ENCODE assay signal across 8 cellular contexts in the genomic region with DNA sequence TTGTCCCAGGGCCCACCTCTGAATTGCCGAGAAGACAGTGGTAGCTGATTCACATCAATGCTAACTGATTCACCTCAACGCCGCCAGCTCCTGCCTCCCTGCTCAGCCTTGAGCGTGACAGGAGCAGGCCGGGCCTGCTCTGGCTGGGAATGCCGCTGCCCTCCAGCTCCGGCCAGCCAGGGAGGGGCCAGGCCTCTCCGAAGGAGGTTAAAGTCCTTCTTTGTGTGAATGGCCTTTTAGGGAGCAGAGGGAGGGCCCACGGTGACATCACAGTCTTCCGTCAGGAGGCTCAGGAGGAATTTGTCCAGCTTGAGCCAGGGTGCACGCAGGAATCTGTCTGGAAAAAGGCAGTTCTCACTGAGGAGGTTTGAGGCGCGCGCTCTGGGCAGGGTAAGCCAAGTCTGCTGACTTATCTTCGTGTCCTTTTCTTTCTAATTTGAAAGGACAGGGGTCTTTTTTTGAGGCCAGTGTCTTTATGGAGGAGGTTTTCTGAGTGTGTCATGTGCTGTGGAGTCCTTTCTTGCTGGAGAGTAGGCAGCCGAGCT.
A peak's percentile ranks its signal among the peaks of the same experiment; 100 is the strongest.
DNase-seq lines count a peak whose midpoint lies in the region; ATAC-seq and TF ChIP-seq lines count a peak whose summit lies in the region.

No MANE protein-coding gene starts in this region.

- H2AFZ ChIP-seq in neural cell (ENCODE audit: low read depth, low read length): no peak overlapping the region

- no peak overlapping the region for H3K4me3 ChIP-seq in AG10803 (ENCODE audit: low read length)
- H3K4me3 ChIP-seq in Peyer's patch: peak overlapping the region in 2 of 4 donors; percentile 6 to 32
- H3K4me3 ChIP-seq in fibroblast of pulmonary artery (replicated peaks; ENCODE audit: low read depth, low read length): peak overlapping the region; percentile 60
- peak overlapping the region; percentile 30 for H3K4me3 ChIP-seq in neural cell (ENCODE audit: low read length)

- no peak for TF ChIP-seq CTCF in AG10803 (conservative IDR thresholded peaks at IDR 0.05; ENCODE audit: low read length)
- no peak for TF ChIP-seq CTCF in Peyer's patch (IDR thresholded peaks at IDR 0.05)
- TF ChIP-seq CTCF in fibroblast of pulmonary artery (IDR thresholded peaks at IDR 0.05; ENCODE audit: low read length, missing control alignments): no peak
- TF ChIP-seq CTCF in neural cell (IDR thresholded peaks at IDR 0.05; ENCODE audit: poor library complexity, severe bottlenecking): no peak

- peak in 1 of 2 donors; percentile 50 for TF ChIP-seq POLR2A in Peyer's patch (IDR thresholded peaks at IDR 0.05)

- H3K9me2 ChIP-seq in neural cell (ENCODE audit: insufficient read depth, low read length): no peaks in the 10 kb centered on the region

- peak overlapping the region; percentile 18 for H3K9ac ChIP-seq in neural cell (ENCODE audit: low read length)

- no peaks in the 10 kb centered on the region for H3K79me2 ChIP-seq in neural cell (replicated peaks; ENCODE audit: insufficient read depth, low read length)

- no peaks in the 10 kb centered on the region for H3K36me3 ChIP-seq in Peyer's patch
- H3K36me3 ChIP-seq in neural cell (ENCODE audit: insufficient read depth, low read length): no peaks in the 10 kb centered on the region

- no peak overlapping the region for H3K4me3 Mint-ChIP-seq in activated T-cell treated with anti-CD3 and anti-CD28 coated beads, Interleukin-2, amount 50 U/mL, for 4 hours

- H3K9me3 ChIP-seq in Peyer's patch (no peaks in the 10 kb centered on the region), neural cell (ENCODE audit: low read length) (no peaks in the 10 kb centered on the region)

- no peak for TF ChIP-seq EP300 in neural cell (conservative IDR thresholded peaks at IDR 0.05; ENCODE audit: poor library complexity, severe bottlenecking)

- H4K20me1 ChIP-seq in neural cell (ENCODE audit: insufficient read depth): no peaks in the 10 kb centered on the region

- ATAC-seq in activated T-cell treated with anti-CD3 and anti-CD28 coated beads, Interleukin-2, amount 50 U/mL, for 4 hours: no peak

- H3K27ac ChIP-seq in Peyer's patch (peak overlapping the region; percentile 57 to 83 (median 71)), neural cell (ENCODE audit: low read length) (no peak overlapping the region)

- DNase-seq in AG10803 (ENCODE audit: low read depth) (peak; percentile 91), Peyer's patch (peak; percentile 32 to 91 (median 87)), fibroblast of pulmonary artery (ENCODE audit: low read depth) (peak; percentile 99), NCI-H524 (lab: John Stamatoyannopoulos, UW) (no peak), NCI-H1694 treated with DMSO at 0.1 percent for 48 hours (lab: John Stamatoyannopoulos, UW) (no peak), NOMO-1 (lab: John Stamatoyannopoulos, UW; ENCODE audit: unreplicated experiment in 2 of 2) (no peak)
- DNase-seq in activated T-cell treated with anti-CD3 and anti-CD28 coated beads, Interleukin-2, amount 50 U/mL, for 4 hours: no peak

- no peaks in the 10 kb centered on the region for H3F3A ChIP-seq in neural cell (ENCODE audit: insufficient read depth, low read length, poor library complexity, severe bottlenecking)

- no peak overlapping the region for H3K4me2 ChIP-seq in neural cell (ENCODE audit: low read length)

- TF ChIP-seq RAD21 in neural cell (conservative IDR thresholded peaks at IDR 0.05): no peak

- H3K27me3 Mint-ChIP-seq in activated T-cell treated with anti-CD3 and anti-CD28 coated beads, Interleukin-2, amount 50 U/mL, for 4 hours (ENCODE audit: low read depth): no peaks in the 10 kb centered on the region

- H3K4me1 ChIP-seq in Peyer's patch: peaks cover 0 to 41% (median 2%) of the 10 kb centered on the region in 4 donors

- H3K36me3 Mint-ChIP-seq in activated T-cell treated with anti-CD3 and anti-CD28 coated beads, Interleukin-2, amount 50 U/mL, for 4 hours (ENCODE audit: insufficient read depth): peaks cover 4% of the 10 kb centered on the region

- H3K9me3 Mint-ChIP-seq in activated T-cell treated with anti-CD3 and anti-CD28 coated beads, Interleukin-2, amount 50 U/mL, for 4 hours: no peaks in the 10 kb centered on the region

- peaks cover 35% of the 10 kb centered on the region for H3K4me1 Mint-ChIP-seq in activated T-cell treated with anti-CD3 and anti-CD28 coated beads, Interleukin-2, amount 50 U/mL, for 4 hours (ENCODE audit: low read depth)

- H3K27me3 ChIP-seq in Peyer's patch (no peaks in the 10 kb centered on the region), neural cell (ENCODE audit: insufficient read depth, low read depth, low read length) (no peaks in the 10 kb centered on the region)

TF ChIP-seq in neural cell, 6 proteins besides CTCF, POLR2A, EP300 and RAD21:
- TF ChIP-seq TAF1 (IDR thresholded peaks at IDR 0.05; ENCODE audit: low read depth) (no peak), SMC3 (conservative IDR thresholded peaks at IDR 0.05; ENCODE audit: poor library complexity) (no peak), MXI1 (conservative IDR thresholded peaks at IDR 0.05; ENCODE audit: poor library complexity, severe bottlenecking) (no peak), POLR2AphosphoS5 (IDR thresholded peaks at IDR 0.05) (no peak), EZH2 (IDR thresholded peaks at IDR 0.05; ENCODE audit: borderline replicate concordance, insufficient read depth, low read length, poor library complexity, severe bottlenecking) (no peak)
- TF ChIP-seq, protein P1, sequence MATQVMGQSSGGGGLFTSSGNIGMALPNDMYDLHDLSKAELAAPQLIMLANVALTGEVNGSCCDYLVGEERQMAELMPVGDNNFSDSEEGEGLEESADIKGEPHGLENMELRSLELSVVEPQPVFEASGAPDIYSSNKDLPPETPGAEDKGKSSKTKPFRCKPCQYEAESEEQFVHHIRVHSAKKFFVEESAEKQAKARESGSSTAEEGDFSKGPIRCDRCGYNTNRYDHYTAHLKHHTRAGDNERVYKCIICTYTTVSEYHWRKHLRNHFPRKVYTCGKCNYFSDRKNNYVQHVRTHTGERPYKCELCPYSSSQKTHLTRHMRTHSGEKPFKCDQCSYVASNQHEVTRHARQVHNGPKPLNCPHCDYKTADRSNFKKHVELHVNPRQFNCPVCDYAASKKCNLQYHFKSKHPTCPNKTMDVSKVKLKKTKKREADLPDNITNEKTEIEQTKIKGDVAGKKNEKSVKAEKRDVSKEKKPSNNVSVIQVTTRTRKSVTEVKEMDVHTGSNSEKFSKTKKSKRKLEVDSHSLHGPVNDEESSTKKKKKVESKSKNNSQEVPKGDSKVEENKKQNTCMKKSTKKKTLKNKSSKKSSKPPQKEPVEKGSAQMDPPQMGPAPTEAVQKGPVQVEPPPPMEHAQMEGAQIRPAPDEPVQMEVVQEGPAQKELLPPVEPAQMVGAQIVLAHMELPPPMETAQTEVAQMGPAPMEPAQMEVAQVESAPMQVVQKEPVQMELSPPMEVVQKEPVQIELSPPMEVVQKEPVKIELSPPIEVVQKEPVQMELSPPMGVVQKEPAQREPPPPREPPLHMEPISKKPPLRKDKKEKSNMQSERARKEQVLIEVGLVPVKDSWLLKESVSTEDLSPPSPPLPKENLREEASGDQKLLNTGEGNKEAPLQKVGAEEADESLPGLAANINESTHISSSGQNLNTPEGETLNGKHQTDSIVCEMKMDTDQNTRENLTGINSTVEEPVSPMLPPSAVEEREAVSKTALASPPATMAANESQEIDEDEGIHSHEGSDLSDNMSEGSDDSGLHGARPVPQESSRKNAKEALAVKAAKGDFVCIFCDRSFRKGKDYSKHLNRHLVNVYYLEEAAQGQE (IDR thresholded peaks at IDR 0.05; ENCODE audit: borderline replicate concordance): no peak
TF ChIP-seq in neural cell: peak in this region for 0.

Comparison
In these comparisons a context has a peak if more than half of its experiments do, and no peak if none do; other contexts are left out.
1. DNase-seq: peak in AG10803 (single experiment), Peyer's patch (3 of 3) and fibroblast of pulmonary artery (single experiment); none in NCI-H524 (0 of 2), NCI-H1694 treated with DMSO at 0.1 percent for 48 hours (single experiment), NOMO-1 (0 of 2) and activated T-cell treated with anti-CD3 and anti-CD28 coated beads, Interleukin-2, amount 50 U/mL, for 4 hours (single experiment).